In the genomic region with DNA sequence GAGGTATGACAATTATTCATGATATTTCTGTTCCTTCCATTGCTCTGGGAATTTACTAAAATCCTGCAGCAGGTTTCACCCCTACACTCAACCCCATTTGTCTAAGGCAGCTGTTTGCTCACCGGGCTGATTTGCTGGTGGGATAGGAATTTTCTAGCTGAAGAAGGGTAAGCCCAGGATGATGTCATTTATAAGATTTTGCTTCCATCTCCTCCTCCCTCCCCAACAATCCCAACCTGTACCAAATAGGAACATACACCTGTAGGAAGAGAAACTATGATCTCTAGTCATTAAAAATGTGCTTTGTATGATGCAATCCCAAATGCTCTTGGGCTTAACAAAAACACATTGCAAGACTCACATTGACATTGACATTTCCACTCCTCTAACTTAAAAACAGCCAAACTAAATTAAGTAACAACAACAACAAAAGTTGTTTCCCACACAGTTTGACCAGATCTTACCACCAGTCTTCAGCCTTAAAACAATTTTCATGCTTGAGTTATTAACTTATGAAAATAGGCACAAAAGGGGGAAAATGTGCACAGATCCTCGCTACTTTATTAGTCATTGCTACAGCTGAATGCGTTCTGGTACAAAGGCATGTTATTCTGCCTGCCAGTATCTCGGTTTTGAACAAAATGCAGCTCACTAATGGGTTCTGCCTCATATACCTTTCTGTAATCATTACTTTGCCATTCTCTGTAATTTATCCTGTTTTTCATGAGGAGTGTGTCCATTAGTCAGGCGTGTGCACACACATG, we compare ENCODE assay signal across 8 cellular contexts.
DNase-seq lines count a peak whose midpoint lies in the region; ATAC-seq and TF ChIP-seq lines count a peak whose summit lies in the region.
"Not testable (repeated sequence)": the region's sequence is repeated elsewhere in the genome, so short reads cannot be mapped to it uniquely, and the experiment has no call there.

No MANE protein-coding gene starts in this region.

- H2AK5ac ChIP-seq in trophoblast cell (ENCODE audit: low read length): not testable (repeated sequence)

- not testable (repeated sequence) for H3K4me1 ChIP-seq in adipocyte (ENCODE audit: control insufficient read depth, insufficient read depth, low read length); trophoblast cell (ENCODE audit: control insufficient read depth in 1 of 2, insufficient read depth in 2 of 2, low read length in 2 of 2)

- POLR2A ChIA-PET in AG04450 (lab: Yijun Ruan, JAX): not testable (repeated sequence)

- DNase-seq in AG04450 (ENCODE audit: low read depth, low spot score) (peak; percentile 15), M059J (ENCODE audit: low read depth) (peak; percentile 15), adipocyte (ENCODE audit: low read depth) (peak; percentile 28), epithelial cell of esophagus (ENCODE audit: low read depth) (peak; percentile 56), iris pigment epithelial cell (ENCODE audit: low read depth) (peak; percentile 51), trophoblast cell (peak in 1 of 2 donors; percentile 17)

- H3K4me3 ChIP-seq in AG04450 (ENCODE audit: low read depth, low read length); adipocyte (ENCODE audit: low read length); epithelial cell of esophagus (ENCODE audit: low read length); trophoblast cell (ENCODE audit: low read depth, low read length): not testable (repeated sequence)

- not testable (repeated sequence) for H3K4ac ChIP-seq in trophoblast cell (ENCODE audit: low read depth, low read length)

- not testable (repeated sequence) for H3K27me3 ChIP-seq in AG04450 (ENCODE audit: control insufficient read depth, insufficient read depth, low read length); adipocyte (replicated peaks; ENCODE audit: control insufficient read depth, insufficient read depth, low read length); trophoblast cell (ENCODE audit: insufficient read depth, low read length)

- not testable (repeated sequence) for TF ChIP-seq POLR2A in GM18505 (IDR thresholded peaks at IDR 0.05; ENCODE audit: borderline replicate concordance, extremely low read depth, insufficient read depth, insufficient read length)

- not testable (repeated sequence) for H4K12ac ChIP-seq in trophoblast cell (ENCODE audit: low read depth, low read length)

- not testable (repeated sequence) for H3K27ac ChIP-seq in AG04450 (ENCODE audit: low read depth, low read length)
- peak overlapping the region; percentile 25 for H3K27ac ChIP-seq in trophoblast cell (ENCODE audit: low read depth, low read length)

- not testable (repeated sequence) for H3K9ac ChIP-seq in adipocyte (ENCODE audit: low read length); trophoblast cell (ENCODE audit: low read length)

- H3K4me2 ChIP-seq in trophoblast cell (ENCODE audit: low read length): not testable (repeated sequence)

- H3K14ac ChIP-seq in trophoblast cell (ENCODE audit: low read length): not testable (repeated sequence)

- not testable (repeated sequence) for H3K79me2 ChIP-seq in trophoblast cell (ENCODE audit: control insufficient read depth, insufficient read depth, low read length, poor library complexity)

- not testable (repeated sequence) for H3K36me3 ChIP-seq in adipocyte (ENCODE audit: control insufficient read depth, insufficient read depth, low read length, severe bottlenecking); trophoblast cell (ENCODE audit: control insufficient read depth in 1 of 2, insufficient read depth in 2 of 2, low read length in 2 of 2)

- CTCF ChIA-PET in AG04450 (lab: Charles Lee): not testable (repeated sequence)

- no CpG with 5 or more reads among the region's 5 CpGs for WGBS in trophoblast cell (ENCODE audit: extremely low coverage, insufficient coverage, insufficient read length)

- not testable (repeated sequence) for TF ChIP-seq CTCF in AG04450 (IDR thresholded peaks at IDR 0.05; ENCODE audit: low read depth, low read length); epithelial cell of esophagus (IDR thresholded peaks at IDR 0.05; ENCODE audit: insufficient read depth, low read depth, low read length, missing control alignments)

- not testable (repeated sequence) for H2BK5ac ChIP-seq in trophoblast cell (ENCODE audit: low read depth, low read length, poor library complexity)

- H3K18ac ChIP-seq in trophoblast cell (ENCODE audit: low read length): not testable (repeated sequence)

- not testable (repeated sequence) for H4K91ac ChIP-seq in trophoblast cell (ENCODE audit: low read depth, low read length)

- not testable (repeated sequence) for H2AFZ ChIP-seq in trophoblast cell (ENCODE audit: insufficient read depth, low read length, poor library complexity)

- H3K9me3 ChIP-seq in AG04450 (ENCODE audit: control insufficient read depth, insufficient read depth, low read length); adipocyte (ENCODE audit: control insufficient read depth, low read length); trophoblast cell (ENCODE audit: insufficient read depth, low read depth, low read length): not testable (repeated sequence)

- not testable (repeated sequence) for H3K79me1 ChIP-seq in trophoblast cell (ENCODE audit: low read length)

- not testable (repeated sequence) for H2BK12ac ChIP-seq in trophoblast cell (ENCODE audit: low read length)

- not testable (repeated sequence) for H3K23ac ChIP-seq in trophoblast cell (ENCODE audit: low read length)

- not testable (repeated sequence) for H4K8ac ChIP-seq in trophoblast cell (ENCODE audit: low read depth, low read length)

- peak; percentile 50 for ATAC-seq in GM18505 (IDR thresholded peaks at IDR 0.05; ENCODE audit: unreplicated experiment)
- peak; percentile 50 for ATAC-seq in HG02798 (IDR thresholded peaks at IDR 0.05; ENCODE audit: poor library complexity, unreplicated experiment)

- H2BK120ac ChIP-seq in trophoblast cell (ENCODE audit: insufficient read depth, low read length, poor library complexity): not testable (repeated sequence)
